8 cellular contexts compared by ENCODE assay signal in genomic region chr12:107093547-107094448, GRCh38. TPM values are rescaled to one million over a fixed set of nuclear protein-coding genes. Genes with fewer than 3 reads are reported as not detected.
DNase-seq lines count a peak whose midpoint lies in the region; ATAC-seq and TF ChIP-seq lines count a peak whose summit lies in the region.

Gene CRY1, minus strand, starts transcription at chr12:107093549. Its CDS starts 588 bp downstream, at chr12:107092961.

- peaks cover 6% of the 10 kb centered on the region for H3K4me1 Mint-ChIP-seq in activated B cell treated with CpG ODN at 0.5 μM for 24 hours

- no peak within 1 kb of the TSS for H3K27ac Mint-ChIP-seq in activated B cell treated with CpG ODN at 0.5 μM for 24 hours

- peak; percentile 98 for DNase-seq in NCI-H2227 (lab: John Stamatoyannopoulos, UW; ENCODE audit: unreplicated experiment)
- DNase-seq in activated B cell treated with CpG ODN at 0.5 μM for 24 hours = peak; percentile 84
- peak; percentile 97 for DNase-seq in cardiac fibroblast (ENCODE audit: low read depth in 2 of 2)
- peak; percentile 95 for DNase-seq in iPS-NIHi7 (ENCODE audit: extremely low spot score)

- peaks cover 3% of the 10 kb centered on the region for H3K9me3 Mint-ChIP-seq in activated B cell treated with CpG ODN at 0.5 μM for 24 hours

- TF ChIP-seq CTCF in 22Rv1 (IDR thresholded peaks at IDR 0.05) = no peak
- no peak for TF ChIP-seq CTCF in activated B cell treated with CpG ODN at 0.5 μM for 24 hours (IDR thresholded peaks at IDR 0.05)
- TF ChIP-seq CTCF in cardiac fibroblast (IDR thresholded peaks at IDR 0.05; ENCODE audit: low read depth, low read length) = no peak

- peaks cover 4% of the 10 kb centered on the region for H3K36me3 Mint-ChIP-seq in activated B cell treated with CpG ODN at 0.5 μM for 24 hours (ENCODE audit: low read depth)

- POLR2A ChIA-PET in activated B cell treated with CpG ODN at 0.5 μM for 24 hours (lab: Charles Lee) = interaction anchor here (1.1 to 1.5 kb wide), 3 partner anchors 110 to 736 kb away, joined by 3 to 6 read pairs (median 3); partner anchors contain the start of genes POLR3B and TMEM263

- intact Hi-C loops in activated B cell treated with CpG ODN at 0.5 μM for 24 hours (cut with micrococcal nuclease) = loop anchor here (1.0 to 10.0 kb wide), 10 partner anchors 106 to 2001 kb away; partner anchors contain the start of genes ALKBH2, APPL2, CKAP4 and FICD

- H3K4me3 Mint-ChIP-seq in activated B cell treated with CpG ODN at 0.5 μM for 24 hours = no peak within 1 kb of the TSS

- ATAC-seq in HG03108 (IDR thresholded peaks at IDR 0.05; ENCODE audit: unreplicated experiment) (peak; percentile 92), activated B cell treated with CpG ODN at 0.5 μM for 24 hours (ENCODE audit: low read depth) (peak; percentile 83)

- TF ChIP-seq POLR2A in GM18526 (IDR thresholded peaks at IDR 0.05; ENCODE audit: extremely low read depth, insufficient read length) = peak; percentile 27

- peaks cover 8% of the 10 kb centered on the region for H3K27me3 Mint-ChIP-seq in activated B cell treated with CpG ODN at 0.5 μM for 24 hours

- H3K27ac ChIP-seq in 22Rv1 (peak within 1 kb of the TSS; percentile 69), skin epidermis (peak within 1 kb of the TSS; percentile 76 to 100 (median 91))

- H3K4me3 ChIP-seq in cardiac fibroblast (replicated peaks in 1 of 2; ENCODE audit: low read depth in 2 of 2, low read length in 2 of 2) (peak within 1 kb of the TSS; percentile 73 to 98), skin epidermis (peak within 1 kb of the TSS; percentile 57 to 92 (median 84))

- CTCF ChIA-PET in activated B cell treated with CpG ODN at 0.5 μM for 24 hours (lab: Charles Lee) = interaction anchor here (0.7 to 5.3 kb wide), 2 partner anchors 12 to 227 kb away, joined by 3 to 23 read pairs; no protein-coding TSS in a partner anchor

RNA-seq across cellular contexts. Expression of gene CRY1, which starts in this region (rescaled TPM):
- 4.6 and 7.1 TPM in 2 replicates for total RNA-seq in activated B cell treated with CpG ODN at 0.5 μM for 24 hours

Comparison
In these comparisons a context has a peak if more than half of its experiments do, and no peak if none do; other contexts are left out.
1. Peak in every context shown above with its lines: DNase-seq, ATAC-seq, H3K4me3 ChIP-seq and H3K27ac ChIP-seq.